Comparison of ENCODE assay signal across 8 cellular contexts in the genomic region with DNA sequence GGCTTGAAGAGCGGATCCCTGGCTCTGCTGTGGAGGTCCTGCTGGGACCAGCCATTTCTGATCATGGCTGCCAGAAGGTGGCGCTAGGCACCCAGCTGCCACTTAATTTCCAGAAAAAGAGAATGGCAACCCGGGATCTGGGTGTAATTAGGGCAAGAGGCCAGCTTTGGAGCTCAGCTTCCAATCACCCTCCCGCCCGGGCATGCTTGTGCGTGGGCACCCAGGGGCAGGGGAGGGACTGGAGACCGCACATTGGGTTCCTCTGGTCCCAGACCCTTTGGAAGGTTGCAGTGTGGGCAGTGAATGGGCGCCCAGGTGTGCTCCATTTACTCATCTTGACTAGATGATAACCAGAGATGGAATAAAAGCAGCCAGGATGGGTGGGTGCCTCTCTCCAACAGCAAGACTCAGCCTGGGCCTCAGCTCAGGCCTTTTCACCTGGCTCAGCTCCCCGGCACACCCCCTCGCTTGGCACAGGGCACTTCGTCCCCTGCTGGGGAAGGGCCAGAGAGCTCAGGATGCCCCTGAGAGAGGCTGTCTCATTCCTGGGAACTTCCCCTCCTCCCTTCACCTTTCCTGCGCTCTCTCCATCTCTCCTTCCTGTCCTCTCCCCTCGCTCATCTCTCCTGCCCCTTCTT. TPM values are rescaled to one million over a fixed set of nuclear protein-coding genes. Genes with fewer than 3 reads are reported as not detected.
DNase-seq lines count a peak whose midpoint lies in the region; ATAC-seq, FAIRE-seq and TF ChIP-seq lines count a peak whose summit lies in the region.

No MANE protein-coding gene starts in this region.

- H3K9me2 ChIP-seq in DOHH2 (replicated peaks; ENCODE audit: control insufficient read depth, low read length), result no peaks in the 10 kb centered on the region

- H3F3A ChIP-seq in DOHH2 (ENCODE audit: control insufficient read depth, insufficient read depth), result no peaks in the 10 kb centered on the region

- FAIRE-seq in HTR-8/SVneo (lab: Jason Lieb, UNC), result no peak

- H3K4me2 ChIP-seq in DOHH2 (ENCODE audit: low read length), result no peak overlapping the region

- no peaks in the 10 kb centered on the region for H4K20me1 ChIP-seq in DOHH2 (ENCODE audit: control insufficient read depth, insufficient read depth, low read depth, low read length)

- H3K4me3 ChIP-seq in DOHH2 (ENCODE audit: low read length) (no peak overlapping the region), RWPE2 (ENCODE audit: severe bottlenecking) (no peak overlapping the region)

- H3K27me3 ChIP-seq in DOHH2 (ENCODE audit: control insufficient read depth, low read length), result no peaks in the 10 kb centered on the region
- H3K27me3 ChIP-seq in RWPE2 (ENCODE audit: insufficient read depth, poor library complexity, severe bottlenecking), result no peaks in the 10 kb centered on the region

- no peaks in the 10 kb centered on the region for H3K9me3 ChIP-seq in DOHH2 (ENCODE audit: control insufficient read depth, insufficient read depth, low read length)
- H3K9me3 ChIP-seq in RWPE2 (ENCODE audit: severe bottlenecking), result no peaks in the 10 kb centered on the region

- no peaks in the 10 kb centered on the region for H3K36me3 ChIP-seq in DOHH2 (ENCODE audit: control insufficient read depth, low read length)
- no peaks in the 10 kb centered on the region for H3K36me3 ChIP-seq in RWPE2 (ENCODE audit: low read depth)

- intact Hi-C loops in left colon (cut with DNase I, micrococcal nuclease), result loop anchor here (5.0 to 10.0 kb wide), 3 partner anchors 70 to 270 kb away; no protein-coding TSS in a partner anchor

- TF ChIP-seq CTCF in DOHH2 (IDR thresholded peaks at IDR 0.05; ENCODE audit: low read depth, low read length, poor library complexity, severe bottlenecking), result peak; percentile 87
- peak; percentile 89 for TF ChIP-seq CTCF in RWPE2 (IDR thresholded peaks at IDR 0.05; ENCODE audit: poor library complexity, severe bottlenecking)

- no peaks in the 10 kb centered on the region for H3K79me2 ChIP-seq in DOHH2 (ENCODE audit: control insufficient read depth, low read length)

- H3K27ac ChIP-seq in DOHH2 (ENCODE audit: low read depth, low read length) (no peak overlapping the region), RWPE2 (ENCODE audit: poor library complexity, severe bottlenecking) (no peak overlapping the region), caudate nucleus (ENCODE audit: low read depth, low read length) (peak overlapping the region; percentile 79)

- peak; percentile 59 for ATAC-seq in RWPE2 (ENCODE audit: low read depth)
- ATAC-seq in left colon, result peak; percentile 77
- no peak for ATAC-seq in esophagus mucosa
- no peak for ATAC-seq in HG03196 (IDR thresholded peaks at IDR 0.05; ENCODE audit: unreplicated experiment)

- no peaks in the 10 kb centered on the region for H3K4me1 ChIP-seq in DOHH2 (ENCODE audit: control insufficient read depth, low read length)
- peaks cover 4% of the 10 kb centered on the region for H3K4me1 ChIP-seq in RWPE2 (ENCODE audit: insufficient read depth, poor library complexity, severe bottlenecking)

- peak; percentile 80 for DNase-seq in HTR-8/SVneo (ENCODE audit: insufficient read length, low spot score)
- peak; percentile 19 for DNase-seq in RWPE2 (ENCODE audit: low spot score)
- DNase-seq in caudate nucleus (lab: John Stamatoyannopoulos, UW), result peak in 50 of 61 donors; percentile 17 to 83 (median 54)
- peak; percentile 29 to 70 for DNase-seq in left colon
- DNase-seq in stimulated activated CD8-positive, alpha-beta memory T cell treated with anti-CD3 and anti-CD28 coated beads, Interleukin-15, amount 100 ng/mL, for 24 hours (ENCODE audit: low read depth), result peak; percentile 16

RNA-seq across cellular contexts. Expression of a gene that starts 14.7 kb away (rescaled TPM):
- total RNA-seq in left colon, result 1 to 10 TPM; 1.7 to 3.2 TPM
- total RNA-seq in esophagus mucosa, result 2.9 TPM

Comparison
In these comparisons a context has a peak if more than half of its experiments do, and no peak if none do; other contexts are left out.
1. DNase-seq: peak in every context shown above with its lines; median percentile 80 in HTR-8/SVneo; 54 in caudate nucleus; 50 in left colon; 19 in RWPE2; 16 in stimulated activated CD8-positive, alpha-beta memory T cell treated with anti-CD3 and anti-CD28 coated beads, Interleukin-15, amount 100 ng/mL, for 24 hours.
2. ATAC-seq: peak in RWPE2 (single experiment) and left colon (single experiment); none in esophagus mucosa (single experiment) and HG03196 (single experiment).